In the genomic region with DNA sequence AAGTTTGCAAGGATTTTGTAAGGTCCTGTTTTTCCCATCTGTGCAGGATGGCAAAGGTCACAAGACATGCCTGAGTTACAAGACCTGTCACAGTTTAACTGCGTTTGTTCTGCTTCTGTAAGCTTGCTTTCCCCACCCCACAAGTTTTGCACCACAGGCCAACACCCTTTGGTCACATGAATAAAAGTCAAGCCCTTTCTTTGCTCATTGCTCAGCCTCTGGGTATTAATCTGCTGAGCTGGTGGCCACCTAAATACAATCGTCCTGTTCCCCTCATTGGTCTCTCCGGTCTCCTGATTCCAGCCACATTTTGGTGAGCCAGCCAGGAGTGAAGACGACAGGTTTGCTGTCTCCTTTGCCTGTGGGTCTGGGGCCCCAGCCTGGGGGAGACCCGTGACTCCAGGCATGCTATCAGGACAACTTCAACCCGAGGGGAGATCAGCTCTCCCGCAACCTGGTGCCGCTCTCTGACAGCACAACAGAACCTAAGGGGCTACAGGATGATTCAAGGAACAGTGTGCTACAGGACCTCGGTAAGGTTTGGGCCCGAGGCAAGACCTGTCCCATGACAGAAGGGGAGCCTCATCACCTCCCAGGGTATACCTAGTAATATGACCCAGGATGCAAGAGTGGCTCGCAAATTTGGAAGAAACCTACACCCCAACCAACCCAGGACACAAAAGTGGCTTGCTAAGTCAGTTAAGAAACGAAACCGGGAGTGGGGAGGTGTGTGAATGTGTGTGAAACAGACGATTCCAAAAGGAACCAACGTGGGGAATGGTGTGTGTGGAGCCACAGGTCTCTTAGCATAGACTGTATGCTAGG, we compare ENCODE assay signal across 8 cellular contexts.
A peak's percentile ranks its signal among the peaks of the same experiment; 100 is the strongest.
DNase-seq lines count a peak whose midpoint lies in the region; ATAC-seq lines count a peak whose summit lies in the region.

No MANE protein-coding gene starts in this region.

- no peaks in the 10 kb centered on the region for H3K27me3 ChIP-seq in mesenchymal stem cell (ENCODE audit: control insufficient read depth in 1 of 2, insufficient read depth in 1 of 2, low read length in 2 of 2)

- H3K4ac ChIP-seq in mesenchymal stem cell (ENCODE audit: low read depth in 1 of 2, low read length in 2 of 2) = peak overlapping the region in 1 of 2 experiments; percentile 75

- no peak overlapping the region for H2BK5ac ChIP-seq in mesenchymal stem cell (ENCODE audit: low read depth, low read length, poor library complexity, severe bottlenecking)

- peak overlapping the region; percentile 50 for H4K91ac ChIP-seq in mesenchymal stem cell (ENCODE audit: low read length)

- H3K23ac ChIP-seq in mesenchymal stem cell (ENCODE audit: low read length in 2 of 2) = no peak overlapping the region

- ATAC-seq in HG03103 (IDR thresholded peaks at IDR 0.05; ENCODE audit: low read depth, unreplicated experiment) (peak; percentile 44), HG03108 (IDR thresholded peaks at IDR 0.05; ENCODE audit: unreplicated experiment) (no peak)

- peak overlapping the region; percentile 27 for H2AK5ac ChIP-seq in mesenchymal stem cell (ENCODE audit: low read length, severe bottlenecking)

- H3K4me3 ChIP-seq in mesenchymal stem cell (ENCODE audit: insufficient read depth in 1 of 2, low read depth in 1 of 2, low read length in 2 of 2) = peak overlapping the region in 1 of 2 experiments; percentile 43

- H2BK12ac ChIP-seq in mesenchymal stem cell (ENCODE audit: low read length in 2 of 2) = peak overlapping the region in 1 of 2 experiments; percentile 54

- H3K4me1 ChIP-seq in mesenchymal stem cell (ENCODE audit: control insufficient read depth, insufficient read depth, low read depth, low read length) = peaks cover 8% of the 10 kb centered on the region

- no peaks in the 10 kb centered on the region for H3K9me3 Mint-ChIP-seq in activated T-helper 2 cell treated with anti-CD3 and anti-CD28 coated beads, Interferon-gamma antibody, Interleukin-2, Interleukin-4, amounts not matched to agents 10 μg/mL and 5 μg/mL and 100 μg/mL, durations not matched to agents 14 hours and 24 hours and 36 hours

- H3K9me3 ChIP-seq in mesenchymal stem cell (ENCODE audit: control insufficient read depth, low read length) = no peaks in the 10 kb centered on the region

- H2BK15ac ChIP-seq in mesenchymal stem cell (ENCODE audit: low read depth, poor library complexity, severe bottlenecking) = no peak overlapping the region

- H2BK120ac ChIP-seq in mesenchymal stem cell (ENCODE audit: low read depth, low read length) = peak overlapping the region; percentile 5

- H3K4me1 Mint-ChIP-seq in activated T-helper 2 cell treated with anti-CD3 and anti-CD28 coated beads, Interferon-gamma antibody, Interleukin-2, Interleukin-4, amounts not matched to agents 10 μg/mL and 5 μg/mL and 100 μg/mL, durations not matched to agents 14 hours and 24 hours and 36 hours (ENCODE audit: low read depth) = peaks cover 50% of the 10 kb centered on the region

- no peak overlapping the region for H3K9ac ChIP-seq in mesenchymal stem cell (ENCODE audit: low read length)

- H3K27ac ChIP-seq in mesenchymal stem cell (ENCODE audit: low read length, poor library complexity, severe bottlenecking) = peak overlapping the region; percentile 77

- peak overlapping the region; percentile 90 for H3K4me3 Mint-ChIP-seq in activated T-helper 2 cell treated with anti-CD3 and anti-CD28 coated beads, Interferon-gamma antibody, Interleukin-2, Interleukin-4, amounts not matched to agents 10 μg/mL and 5 μg/mL and 100 μg/mL, durations not matched to agents 14 hours and 24 hours and 36 hours (ENCODE audit: low read depth)

- peak overlapping the region; percentile 41 for H3K4me2 ChIP-seq in mesenchymal stem cell (ENCODE audit: low read length, poor library complexity, severe bottlenecking)

- H3K27ac Mint-ChIP-seq in activated T-helper 2 cell treated with anti-CD3 and anti-CD28 coated beads, Interferon-gamma antibody, Interleukin-2, Interleukin-4, amounts not matched to agents 10 μg/mL and 5 μg/mL and 100 μg/mL, durations not matched to agents 14 hours and 24 hours and 36 hours = peak overlapping the region; percentile 87

- peaks cover 6% of the 10 kb centered on the region for H3K36me3 Mint-ChIP-seq in activated T-helper 2 cell treated with anti-CD3 and anti-CD28 coated beads, Interferon-gamma antibody, Interleukin-2, Interleukin-4, amounts not matched to agents 10 μg/mL and 5 μg/mL and 100 μg/mL, durations not matched to agents 14 hours and 24 hours and 36 hours (ENCODE audit: low read depth)

- H3K36me3 ChIP-seq in mesenchymal stem cell (ENCODE audit: control insufficient read depth in 1 of 2, insufficient read depth in 2 of 2, low read depth in 1 of 2, low read length in 2 of 2) = no peaks in the 10 kb centered on the region

- H3K14ac ChIP-seq in mesenchymal stem cell (ENCODE audit: low read length in 2 of 2) = no peak overlapping the region

- no peak overlapping the region for H2AFZ ChIP-seq in mesenchymal stem cell (ENCODE audit: low read depth, low read length)

- H3K18ac ChIP-seq in mesenchymal stem cell (ENCODE audit: low read depth in 1 of 2, low read length in 2 of 2) = peak overlapping the region; percentile 19 to 54

- H4K8ac ChIP-seq in mesenchymal stem cell (ENCODE audit: low read length) = peak overlapping the region; percentile 75

- no peaks in the 10 kb centered on the region for H3K79me1 ChIP-seq in mesenchymal stem cell (replicated peaks; ENCODE audit: low read length, poor library complexity, severe bottlenecking)

- H3K27me3 Mint-ChIP-seq in activated T-helper 2 cell treated with anti-CD3 and anti-CD28 coated beads, Interferon-gamma antibody, Interleukin-2, Interleukin-4, amounts not matched to agents 10 μg/mL and 5 μg/mL and 100 μg/mL, durations not matched to agents 14 hours and 24 hours and 36 hours (ENCODE audit: low read depth) = no peaks in the 10 kb centered on the region

- 79% methylated on average over 13 of the region's 15 CpGs for WGBS in mesenchymal stem cell

- intact Hi-C loops in activated T-helper 2 cell treated with anti-CD3 and anti-CD28 coated beads, Interferon-gamma antibody, Interleukin-2, Interleukin-4, amounts not matched to agents 10 μg/mL and 5 μg/mL and 100 μg/mL, durations not matched to agents 14 hours and 24 hours and 36 hours (cut with micrococcal nuclease) = loop anchor here (2.0 to 10.0 kb wide), 4 partner anchors 54 to 148 kb away; a partner anchor contains a TSS

- DNase-seq in EH (ENCODE audit: low read depth) (peak; percentile 1), mesenchymal stem cell (no peak), DMS153 (lab: John Stamatoyannopoulos, UW) (no peak), NCI-H774 (lab: John Stamatoyannopoulos, UW) (no peak), NCI-H1105 treated with DMSO at 0.1 percent for 48 hours (lab: John Stamatoyannopoulos, UW) (no peak)
- DNase-seq in activated T-helper 2 cell treated with anti-CD3 and anti-CD28 coated beads, Interferon-gamma antibody, Interleukin-2, Interleukin-4, amounts not matched to agents 10 μg/mL and 5 μg/mL and 100 μg/mL, durations not matched to agents 14 hours and 24 hours and 36 hours (ENCODE audit: low spot score) = peak; percentile 16

Comparison
In these comparisons a context has a peak if more than half of its experiments do, and no peak if none do; other contexts are left out.
1. DNase-seq: peak in EH (single experiment) and activated T-helper 2 cell treated with anti-CD3 and anti-CD28 coated beads, Interferon-gamma antibody, Interleukin-2, Interleukin-4, amounts not matched to agents 10 μg/mL and 5 μg/mL and 100 μg/mL, durations not matched to agents 14 hours and 24 hours and 36 hours (single experiment); none in mesenchymal stem cell (single experiment), DMS153 (single experiment), NCI-H774 (single experiment) and NCI-H1105 treated with DMSO at 0.1 percent for 48 hours (single experiment).